In genomic region chr1:116201921-116202320, GRCh38 we compare ENCODE assay signal across 20 cellular contexts.
"Had no signal": no experiment of that assay in that cellular context is flagged by ENCODE, and none has a peak within 500 bp of the region (broad histone marks: within the 10 kb centered on the region; RNA-seq: fewer than 3 reads in every experiment).

No MANE protein-coding gene starts in this region.

- H3K4me2 ChIP-seq: KMS-11 had no signal

- H3K27ac ChIP-seq: KMS-11, RWPE1 had no signal

- H3K9me3 ChIP-seq: MG63 had no signal

- H3K4me3 ChIP-seq: K562, MG63 had no signal

- H3K9ac ChIP-seq: KMS-11 had no signal

- H3K36me3 ChIP-seq: MG63 had no signal

- DNase-seq: Kasumi-1; MG63; NCI-H1092; NCI-H1105 treated with DMSO at 0.1 percent for 48 hours; NCI-H1417 treated with DMSO at 0.1 percent for 48 hours; NCI-H146; NCI-H1694 treated with DMSO at 0.1 percent for 48 hours; NCI-H1930; NCI-H2081; NCI-H2107; NCI-H2227 treated with DMSO at 0.1 percent for 48 hours; NCI-H524; NCI-H526 treated with DMSO at 0.1 percent for 48 hours; NCI-H748 treated with DMSO at 0.1 percent for 48 hours; NK-92 treated with Interleukin-12 subunit alpha and Interleukin-12 subunit beta, amount 100 ng/mL, for 24 hours; PC-3; SHP77 had no signal
